In the genomic region with DNA sequence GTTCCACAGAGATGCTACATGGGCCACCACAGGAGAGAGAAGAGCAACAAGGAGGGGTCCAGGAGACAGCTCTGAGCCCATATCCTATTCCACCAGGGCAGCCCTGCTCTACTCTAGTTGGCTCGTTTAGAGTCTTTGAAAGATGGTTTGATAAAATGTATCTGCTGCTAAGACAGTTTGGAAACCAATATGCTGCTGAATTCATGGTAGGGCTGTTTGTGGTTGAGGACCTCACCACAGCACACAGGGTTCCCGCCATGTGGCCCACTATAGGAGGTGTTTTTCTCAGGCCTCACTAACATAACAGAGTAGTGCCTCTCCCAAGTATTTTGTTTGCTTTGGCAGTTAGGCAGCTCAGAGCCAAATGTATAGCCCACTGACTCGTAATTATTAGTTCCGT, we compare ENCODE assay signal across 23 cellular contexts. TPM values are rescaled to one million over a fixed set of nuclear protein-coding genes. Genes with fewer than 3 reads are reported as not detected.
DNase-seq lines count a peak whose midpoint lies in the region; ATAC-seq lines count a peak whose summit lies in the region.
"Had no signal": no experiment of that assay in that cellular context is flagged by ENCODE, and none has a peak within 500 bp of the region (broad histone marks: within the 10 kb centered on the region; RNA-seq: fewer than 3 reads in every experiment).

No MANE protein-coding gene starts in this region.

- ATAC-seq in T-cell (replicated peaks in 1 of 4) = peak in 3 of 4 experiments; percentile 11 to 27 (median 21)
- peak; percentile 70 for ATAC-seq in activated naive CD8-positive, alpha-beta T cell treated with anti-CD3 and anti-CD28 coated beads, Interleukin-2, amount 10 ng/mL, durations not matched to agents 7 days and 5 days (ENCODE audit: low read depth)
- ATAC-seq in stimulated activated effector memory CD8-positive, alpha-beta T cell treated with anti-CD3 and anti-CD28 coated beads, Interleukin-12 subunit alpha, Interleukin-12 subunit beta, amount 100 ng/mL, for 72 hours = peak; percentile 60
- no peak for ATAC-seq in Right ventricle myocardium superior (ENCODE audit: poor library complexity)
- no peak for ATAC-seq in HG03108 (IDR thresholded peaks at IDR 0.05; ENCODE audit: unreplicated experiment)
- ATAC-seq: WTC11 had no signal

- peaks cover 47% of the 10 kb centered on the region for H3K4me1 Mint-ChIP-seq in activated CD4-positive, alpha-beta T cell treated with anti-CD3 and anti-CD28 coated beads, Interleukin-2, amount 10 ng/mL, durations not matched to agents 24 days and 14 days
- H3K4me1 Mint-ChIP-seq in T-cell = peaks cover 54 to 71% (median 67%) of the 10 kb centered on the region in 3 donors
- peaks cover 50% of the 10 kb centered on the region for H3K4me1 Mint-ChIP-seq in activated naive CD8-positive, alpha-beta T cell treated with anti-CD3 and anti-CD28 coated beads, Interleukin-2, amount 10 ng/mL, durations not matched to agents 7 days and 5 days
- H3K4me1 Mint-ChIP-seq in stimulated activated effector memory CD8-positive, alpha-beta T cell treated with anti-CD3 and anti-CD28 coated beads, Interleukin-12 subunit alpha, Interleukin-12 subunit beta, amount 100 ng/mL, for 72 hours = peaks cover 31% of the 10 kb centered on the region
- H3K4me1 Mint-ChIP-seq: nephron, WTC11 had no signal

- POLR2A ChIA-PET in T-cell (lab: Charles Lee) = interaction anchor here in 1 of 2 donors (0.5 to 1.8 kb wide), 3 partner anchors 23 to 324 kb away, joined by 7 read pairs; no protein-coding TSS in a partner anchor
- POLR2A ChIA-PET in activated naive CD8-positive, alpha-beta T cell treated with anti-CD3 and anti-CD28 coated beads, Interleukin-2, amount 10 ng/mL, durations not matched to agents 7 days and 5 days (lab: Charles Lee) = interaction anchor here (1.0 to 1.8 kb wide), 3 partner anchors 12 to 48 kb away, joined by 4 to 8 read pairs (median 4); no protein-coding TSS in a partner anchor

- CTCF ChIA-PET in T-cell (lab: Charles Lee) = interaction anchor here (0.8 to 1.5 kb wide), 4 partner anchors 10 to 185 kb away, joined by 4 to 6 read pairs (median 5); no protein-coding TSS in a partner anchor

- no peaks in the 10 kb centered on the region for H3K9me3 Mint-ChIP-seq in activated CD4-positive, alpha-beta T cell treated with anti-CD3 and anti-CD28 coated beads, Interleukin-2, amount 10 ng/mL, durations not matched to agents 24 days and 14 days
- no peaks in the 10 kb centered on the region for H3K9me3 Mint-ChIP-seq in T-cell
- no peaks in the 10 kb centered on the region for H3K9me3 Mint-ChIP-seq in activated naive CD8-positive, alpha-beta T cell treated with anti-CD3 and anti-CD28 coated beads, Interleukin-2, amount 10 ng/mL, durations not matched to agents 7 days and 5 days
- H3K9me3 Mint-ChIP-seq in stimulated activated effector memory CD8-positive, alpha-beta T cell treated with anti-CD3 and anti-CD28 coated beads, Interleukin-12 subunit alpha, Interleukin-12 subunit beta, amount 100 ng/mL, for 72 hours = no peaks in the 10 kb centered on the region

- intact Hi-C loops in activated CD4-positive, alpha-beta T cell treated with anti-CD3 and anti-CD28 coated beads, Interleukin-2, amount 10 ng/mL, durations not matched to agents 24 days and 14 days (cut with micrococcal nuclease) = no loop called here
- intact Hi-C loops in Right ventricle myocardium superior (cut with DNase I) = no loop called here

- peaks cover 67% of the 10 kb centered on the region for H3K36me3 Mint-ChIP-seq in activated CD4-positive, alpha-beta T cell treated with anti-CD3 and anti-CD28 coated beads, Interleukin-2, amount 10 ng/mL, durations not matched to agents 24 days and 14 days (ENCODE audit: low read depth)
- peaks cover 61% of the 10 kb centered on the region for H3K36me3 Mint-ChIP-seq in T-cell
- peaks cover 50% of the 10 kb centered on the region for H3K36me3 Mint-ChIP-seq in activated naive CD8-positive, alpha-beta T cell treated with anti-CD3 and anti-CD28 coated beads, Interleukin-2, amount 10 ng/mL, durations not matched to agents 7 days and 5 days
- peaks cover 100% of the 10 kb centered on the region for H3K36me3 Mint-ChIP-seq in stimulated activated effector memory CD8-positive, alpha-beta T cell treated with anti-CD3 and anti-CD28 coated beads, Interleukin-12 subunit alpha, Interleukin-12 subunit beta, amount 100 ng/mL, for 72 hours

- H3K27me3 Mint-ChIP-seq in activated CD4-positive, alpha-beta T cell treated with anti-CD3 and anti-CD28 coated beads, Interleukin-2, amount 10 ng/mL, durations not matched to agents 24 days and 14 days = no peaks in the 10 kb centered on the region
- no peaks in the 10 kb centered on the region for H3K27me3 Mint-ChIP-seq in T-cell
- H3K27me3 Mint-ChIP-seq in activated naive CD8-positive, alpha-beta T cell treated with anti-CD3 and anti-CD28 coated beads, Interleukin-2, amount 10 ng/mL, durations not matched to agents 7 days and 5 days = no peaks in the 10 kb centered on the region

- H3K27ac Mint-ChIP-seq in activated CD4-positive, alpha-beta T cell treated with anti-CD3 and anti-CD28 coated beads, Interleukin-2, amount 10 ng/mL, durations not matched to agents 24 days and 14 days = peak overlapping the region; percentile 88
- peak overlapping the region; percentile 83 to 86 for H3K27ac Mint-ChIP-seq in T-cell
- peak overlapping the region; percentile 87 for H3K27ac Mint-ChIP-seq in activated naive CD8-positive, alpha-beta T cell treated with anti-CD3 and anti-CD28 coated beads, Interleukin-2, amount 10 ng/mL, durations not matched to agents 7 days and 5 days
- H3K27ac Mint-ChIP-seq in stimulated activated effector memory CD8-positive, alpha-beta T cell treated with anti-CD3 and anti-CD28 coated beads, Interleukin-12 subunit alpha, Interleukin-12 subunit beta, amount 100 ng/mL, for 72 hours = peak overlapping the region; percentile 80
- H3K27ac Mint-ChIP-seq: nephron, WTC11 had no signal

- peak; percentile 78 for DNase-seq in activated CD4-positive, alpha-beta T cell treated with anti-CD3 and anti-CD28 coated beads, Interleukin-2, amount 10 ng/mL, durations not matched to agents 24 days and 14 days
- no peak for DNase-seq in activated CD4-positive, alpha-beta T cell treated with anti-CD3 and anti-CD28 coated beads, Interleukin-2, amount 50 U/mL, for 48 hours
- DNase-seq in T-cell = peak in 5 of 34 experiments; percentile 28 to 50 (median 28)
- peak; percentile 59 for DNase-seq in activated naive CD8-positive, alpha-beta T cell treated with anti-CD3 and anti-CD28 coated beads, Interleukin-2, amount 10 ng/mL, durations not matched to agents 7 days and 5 days
- DNase-seq in stimulated activated effector memory CD8-positive, alpha-beta T cell treated with anti-CD3 and anti-CD28 coated beads, Interleukin-12 subunit alpha, Interleukin-12 subunit beta, amount 100 ng/mL, for 72 hours (ENCODE audit: low spot score in 2 of 2) = no peak
- no peak for DNase-seq in Right ventricle myocardium superior
- DNase-seq in GOT3 (lab: John Stamatoyannopoulos, UW) = no peak
- DNase-seq: activated CD8-positive, alpha-beta memory T cell treated with anti-CD3 and anti-CD28 coated beads, Interleukin-2, amount 50 U/mL, for 4 hours; amniotic stem cell; dermis blood vessel endothelial cell; DMS 273 treated with DMSO at 0.1 percent for 48 hours; erythroblast; foreskin melanocyte; hypothalamus; NCI-H1436; NCI-H2171 treated with DMSO at 0.1 percent for 48 hours; NCI-H748 treated with DMSO at 0.1 percent for 48 hours; OCI-M1; stimulated activated CD4-positive, alpha-beta T cell treated with anti-CD3 and anti-CD28 coated beads, Interleukin-2, amount 100 ng/mL, for 24 hours had no signal

- peak overlapping the region; percentile 54 for H3K4me3 Mint-ChIP-seq in activated CD4-positive, alpha-beta T cell treated with anti-CD3 and anti-CD28 coated beads, Interleukin-2, amount 10 ng/mL, durations not matched to agents 24 days and 14 days
- peak overlapping the region in 1 of 3 donors; percentile 40 for H3K4me3 Mint-ChIP-seq in T-cell
- H3K4me3 Mint-ChIP-seq in activated naive CD8-positive, alpha-beta T cell treated with anti-CD3 and anti-CD28 coated beads, Interleukin-2, amount 10 ng/mL, durations not matched to agents 7 days and 5 days = peak overlapping the region; percentile 74
- H3K4me3 Mint-ChIP-seq in stimulated activated effector memory CD8-positive, alpha-beta T cell treated with anti-CD3 and anti-CD28 coated beads, Interleukin-12 subunit alpha, Interleukin-12 subunit beta, amount 100 ng/mL, for 72 hours = peak overlapping the region; percentile 47
- H3K4me3 Mint-ChIP-seq: nephron, WTC11 had no signal

RNA-seq across cellular contexts. Expression of gene ZC3HAV1L, which starts 35.8 kb away (rescaled TPM):
- 36.5 and 38.5 TPM in 2 replicates for total RNA-seq in activated CD4-positive, alpha-beta T cell treated with anti-CD3 and anti-CD28 coated beads, Interleukin-2, amount 10 ng/mL, durations not matched to agents 24 days and 14 days
- total RNA-seq in T-cell (1 to 10 TPM; 1.2 to 7.6 (median 5.1) TPM), Right ventricle myocardium superior (2.9 TPM)
- total RNA-seq in activated naive CD8-positive, alpha-beta T cell treated with anti-CD3 and anti-CD28 coated beads, Interleukin-2, amount 10 ng/mL, durations not matched to agents 7 days and 5 days = 10 to 100 TPM; 15.6 to 17.4 TPM
- total RNA-seq: A172 had no signal

RNA-seq across cellular contexts. Expression of gene ZC3HAV1, which starts 37.8 kb away (rescaled TPM):
- 86.1 and 90.5 TPM in 2 replicates for total RNA-seq in activated CD4-positive, alpha-beta T cell treated with anti-CD3 and anti-CD28 coated beads, Interleukin-2, amount 10 ng/mL, durations not matched to agents 24 days and 14 days
- total RNA-seq in T-cell = 100 to 1,000 TPM; 148 to 201 (median 155) TPM
- total RNA-seq in activated naive CD8-positive, alpha-beta T cell treated with anti-CD3 and anti-CD28 coated beads, Interleukin-2, amount 10 ng/mL, durations not matched to agents 7 days and 5 days = 100 to 1,000 TPM; 136 TPM
- total RNA-seq in Right ventricle myocardium superior = 6.5 TPM

Comparison
In these comparisons a context has a peak if more than half of its experiments do, and no peak if none do; other contexts are left out.
1. DNase-seq: peak in activated CD4-positive, alpha-beta T cell treated with anti-CD3 and anti-CD28 coated beads, Interleukin-2, amount 10 ng/mL, durations not matched to agents 24 days and 14 days (single experiment) and activated naive CD8-positive, alpha-beta T cell treated with anti-CD3 and anti-CD28 coated beads, Interleukin-2, amount 10 ng/mL, durations not matched to agents 7 days and 5 days (single experiment); none in activated CD4-positive, alpha-beta T cell treated with anti-CD3 and anti-CD28 coated beads, Interleukin-2, amount 50 U/mL, for 48 hours (0 of 2), stimulated activated effector memory CD8-positive, alpha-beta T cell treated with anti-CD3 and anti-CD28 coated beads, Interleukin-12 subunit alpha, Interleukin-12 subunit beta, amount 100 ng/mL, for 72 hours (0 of 2), Right ventricle myocardium superior (single experiment) and GOT3 (single experiment).
2. ATAC-seq: peak in T-cell (3 of 4), activated naive CD8-positive, alpha-beta T cell treated with anti-CD3 and anti-CD28 coated beads, Interleukin-2, amount 10 ng/mL, durations not matched to agents 7 days and 5 days (single experiment) and stimulated activated effector memory CD8-positive, alpha-beta T cell treated with anti-CD3 and anti-CD28 coated beads, Interleukin-12 subunit alpha, Interleukin-12 subunit beta, amount 100 ng/mL, for 72 hours (single experiment); none in Right ventricle myocardium superior (single experiment) and HG03108 (single experiment).
3. RNA of gene ZC3HAV1, which starts 37.8 kb away (total RNA-seq): 148 to 201 TPM in T-cell, 136 TPM in activated naive CD8-positive, alpha-beta T cell treated with anti-CD3 and anti-CD28 coated beads, Interleukin-2, amount 10 ng/mL, durations not matched to agents 7 days and 5 days and 86.1 to 90.5 TPM in activated CD4-positive, alpha-beta T cell treated with anti-CD3 and anti-CD28 coated beads, Interleukin-2, amount 10 ng/mL, durations not matched to agents 24 days and 14 days; 6.5 TPM in Right ventricle myocardium superior (single experiment); every median in the first group is over 10 times any median in the second.
4. Peak in every context shown above with its lines, with median percentiles within 50 percentile points of each other: H3K27ac Mint-ChIP-seq.